8 cellular contexts compared by ENCODE assay signal in genomic region chr12:124422142-124422569, GRCh38.
A peak's percentile ranks its signal among the peaks of the same experiment; 100 is the strongest.
DNase-seq lines count a peak whose midpoint lies in the region; ATAC-seq, FAIRE-seq and TF ChIP-seq lines count a peak whose summit lies in the region.

No MANE protein-coding gene starts in this region.

- ATAC-seq in thoracic aorta (ENCODE audit: insufficient number of reproducible peaks, low FRiP score, low read depth), result no peak
- no peak for ATAC-seq in GM21526 (IDR thresholded peaks at IDR 0.05; ENCODE audit: low FRiP score, unreplicated experiment)
- no peak for ATAC-seq in activated naive CD4-positive, alpha-beta T cell treated with anti-CD3 and anti-CD28 coated beads, Interleukin-2, amount 50 U/mL, for 72 hours

- TF ChIP-seq CTCF in WERI-Rb-1 (IDR thresholded peaks at IDR 0.05; ENCODE audit: low read depth, low read length), result no peak
- TF ChIP-seq CTCF in thoracic aorta (IDR thresholded peaks at IDR 0.05), result no peak

- H3K27ac ChIP-seq in WERI-Rb-1, result peak overlapping the region; percentile 99
- H3K27ac ChIP-seq in thoracic aorta, result peak overlapping the region; percentile 81 to 99

- H3K9me3 Mint-ChIP-seq in activated naive CD4-positive, alpha-beta T cell treated with anti-CD3 and anti-CD28 coated beads, Interleukin-2, amount 50 U/mL, for 72 hours, result no peaks in the 10 kb centered on the region

- H3K4me3 ChIP-seq in WERI-Rb-1 (ENCODE audit: low read depth, low read length) (peak overlapping the region; percentile 19), thoracic aorta (peak overlapping the region; percentile 61)

- H3K9me3 ChIP-seq in WERI-Rb-1 (ENCODE audit: severe bottlenecking) (peaks cover 8% of the 10 kb centered on the region), thoracic aorta (no peaks in the 10 kb centered on the region)

- FAIRE-seq in islet of Langerhans (lab: Jason Lieb, UNC), result peak; percentile 47

- peaks cover 83% of the 10 kb centered on the region for H3K36me3 ChIP-seq in WERI-Rb-1
- H3K36me3 ChIP-seq in thoracic aorta, result peaks cover 16% of the 10 kb centered on the region

- no peak overlapping the region for H3K27ac Mint-ChIP-seq in activated naive CD4-positive, alpha-beta T cell treated with anti-CD3 and anti-CD28 coated beads, Interleukin-2, amount 50 U/mL, for 72 hours

- H3K4me1 ChIP-seq in thoracic aorta (ENCODE audit: control insufficient read depth in 1 of 2, low read depth in 2 of 2), result peaks cover 22 to 70% of the 10 kb centered on the region in 2 donors

- no peaks in the 10 kb centered on the region for H3K27me3 ChIP-seq in WERI-Rb-1 (ENCODE audit: insufficient read depth, low read depth, severe bottlenecking)
- H3K27me3 ChIP-seq in thoracic aorta (replicated peaks; ENCODE audit: insufficient read depth), result no peaks in the 10 kb centered on the region

- DNase-seq in HT-29 (ENCODE audit: low spot score), result peak; percentile 69
- DNase-seq in WERI-Rb-1, result peak; percentile 96
- no peak for DNase-seq in thoracic aorta (ENCODE audit: low spot score)
- DNase-seq in SW 1271 (lab: John Stamatoyannopoulos, UW), result no peak
- DNase-seq in activated naive CD4-positive, alpha-beta T cell treated with anti-CD3 and anti-CD28 coated beads, Interleukin-2, amount 50 U/mL, for 16 hours, result no peak
- DNase-seq in activated naive CD4-positive, alpha-beta T cell treated with anti-CD3 and anti-CD28 coated beads, Interleukin-2, amount 50 U/mL, for 72 hours (ENCODE audit: low spot score in 2 of 2), result no peak

- peaks cover 0 to 5% of the 10 kb centered on the region in 2 donors for H3K36me3 Mint-ChIP-seq in activated naive CD4-positive, alpha-beta T cell treated with anti-CD3 and anti-CD28 coated beads, Interleukin-2, amount 50 U/mL, for 72 hours

Comparison
In these comparisons a context has a peak if more than half of its experiments do, and no peak if none do; other contexts are left out.
1. DNase-seq: peak in HT-29 (single experiment) and WERI-Rb-1 (single experiment); none in thoracic aorta (single experiment), SW 1271 (0 of 2), activated naive CD4-positive, alpha-beta T cell treated with anti-CD3 and anti-CD28 coated beads, Interleukin-2, amount 50 U/mL, for 16 hours (single experiment) and activated naive CD4-positive, alpha-beta T cell treated with anti-CD3 and anti-CD28 coated beads, Interleukin-2, amount 50 U/mL, for 72 hours (0 of 2).